ENCODE assay signal across 9 cellular contexts in genomic region chr11:74417860-74418508, GRCh38. TPM values are rescaled to one million over a fixed set of nuclear protein-coding genes. Genes with fewer than 3 reads are reported as not detected.
DNase-seq lines count a peak whose midpoint lies in the region; ATAC-seq, FAIRE-seq and TF ChIP-seq lines count a peak whose summit lies in the region.
"Had no signal": no experiment of that assay in that cellular context is flagged by ENCODE, and none has a peak within 500 bp of the region (broad histone marks: within the 10 kb centered on the region; RNA-seq: fewer than 3 reads in every experiment).

No MANE protein-coding gene starts in this region.

- H3K4me3 ChIP-seq in thoracic aorta: no peak overlapping the region
- H3K4me3 ChIP-seq in small intestine (ENCODE audit: low read depth in 1 of 2, low read length in 2 of 2): no peak overlapping the region

- no peaks in the 10 kb centered on the region for H3K9me3 Mint-ChIP-seq in activated CD4-positive, alpha-beta T cell treated with anti-CD3 and anti-CD28 coated beads for 36 hours (ENCODE audit: low read depth)
- H3K9me3 Mint-ChIP-seq in activated T-cell treated with anti-CD3 and anti-CD28 coated beads, Interleukin-2, amount 50 U/mL, for 24 hours: no peaks in the 10 kb centered on the region

- TF ChIP-seq CTCF in thoracic aorta (IDR thresholded peaks at IDR 0.05): no peak

- H3K4me1 ChIP-seq in thoracic aorta (ENCODE audit: control insufficient read depth in 1 of 2, low read depth in 2 of 2) (peaks cover 15 to 23% of the 10 kb centered on the region in 2 donors), small intestine (ENCODE audit: control insufficient read depth in 2 of 2, insufficient read depth in 1 of 2, low read depth in 1 of 2, low read length in 1 of 2) (no peaks in the 10 kb centered on the region)
- H3K4me1 ChIP-seq: BE2C had no signal

- peak; percentile 50 for ATAC-seq in activated CD4-positive, alpha-beta T cell treated with anti-CD3 and anti-CD28 coated beads for 36 hours
- ATAC-seq in thoracic aorta (ENCODE audit: insufficient number of reproducible peaks, low FRiP score, low read depth) (peak; percentile 48), GM18907 (IDR thresholded peaks at IDR 0.05; ENCODE audit: unreplicated experiment) (no peak)

- H3K27ac Mint-ChIP-seq in activated CD4-positive, alpha-beta T cell treated with anti-CD3 and anti-CD28 coated beads for 36 hours: peak overlapping the region; percentile 86
- peak overlapping the region; percentile 80 for H3K27ac Mint-ChIP-seq in activated T-cell treated with anti-CD3 and anti-CD28 coated beads, Interleukin-2, amount 50 U/mL, for 24 hours

- POLR2A ChIA-PET in activated CD4-positive, alpha-beta T cell treated with anti-CD3 and anti-CD28 coated beads for 36 hours (lab: Charles Lee): no interaction called here

- FAIRE-seq in small intestine (lab: Jason Lieb, UNC) (no peak), H54 (lab: Jason Lieb, UNC) (no peak)

- H3K9me3 ChIP-seq in thoracic aorta (no peaks in the 10 kb centered on the region), small intestine (ENCODE audit: control insufficient read depth, low read depth) (no peaks in the 10 kb centered on the region)
- H3K9me3 ChIP-seq: BE2C had no signal

- peak; percentile 21 for DNase-seq in activated CD4-positive, alpha-beta T cell treated with anti-CD3 and anti-CD28 coated beads for 36 hours
- no peak for DNase-seq in activated CD4-positive, alpha-beta T cell treated with anti-CD3 and anti-CD28 coated beads, Interleukin-2, amount 50 U/mL, for 48 hours
- peak; percentile 37 for DNase-seq in activated T-cell treated with anti-CD3 and anti-CD28 coated beads, Interleukin-2, amount 50 U/mL, for 24 hours
- DNase-seq in iris pigment epithelial cell (ENCODE audit: low read depth) (peak; percentile 32), thoracic aorta (ENCODE audit: low spot score) (no peak), small intestine (no peak), H54 (ENCODE audit: insufficient read length, low spot score) (no peak)
- DNase-seq: BE2C had no signal

- intact Hi-C loops in activated CD4-positive, alpha-beta T cell treated with anti-CD3 and anti-CD28 coated beads for 36 hours (cut with DNase I, micrococcal nuclease): loop anchor here (1.0 to 2.0 kb wide), 4 partner anchors 19 to 28 kb away; partner anchors contain the start of gene PGM2L1 (in 2 of the 2)

- CTCF ChIA-PET in activated CD4-positive, alpha-beta T cell treated with anti-CD3 and anti-CD28 coated beads for 36 hours (lab: Charles Lee): interaction anchor here (0.5 kb wide), 1 partner anchor 637 kb away, joined by 3 read pairs; no protein-coding TSS in a partner anchor

- no peak for TF ChIP-seq POLR2A in H54 (IDR thresholded peaks at IDR 0.05; ENCODE audit: low read depth, low read length)

- WGBS in small intestine, 3 donors: 88 to 96% (median 92%) methylated on average over 4 of the region's 4 CpGs

- no peaks in the 10 kb centered on the region for H3K27me3 Mint-ChIP-seq in activated CD4-positive, alpha-beta T cell treated with anti-CD3 and anti-CD28 coated beads for 36 hours
- H3K27me3 Mint-ChIP-seq in activated T-cell treated with anti-CD3 and anti-CD28 coated beads, Interleukin-2, amount 50 U/mL, for 24 hours: no peaks in the 10 kb centered on the region

- H3K36me3 ChIP-seq in thoracic aorta (no peaks in the 10 kb centered on the region), small intestine (ENCODE audit: control insufficient read depth in 2 of 2, insufficient read depth in 2 of 2, low read length in 2 of 2) (no peaks in the 10 kb centered on the region)
- H3K36me3 ChIP-seq: BE2C had no signal

- H3K4me1 Mint-ChIP-seq in activated CD4-positive, alpha-beta T cell treated with anti-CD3 and anti-CD28 coated beads for 36 hours: peaks cover 34% of the 10 kb centered on the region
- peaks cover 32% of the 10 kb centered on the region for H3K4me1 Mint-ChIP-seq in activated T-cell treated with anti-CD3 and anti-CD28 coated beads, Interleukin-2, amount 50 U/mL, for 24 hours (ENCODE audit: low read depth)

- H3K27me3 ChIP-seq in thoracic aorta (replicated peaks; ENCODE audit: insufficient read depth) (no peaks in the 10 kb centered on the region), small intestine (ENCODE audit: control insufficient read depth in 2 of 2, insufficient read depth in 2 of 2, low read length in 2 of 2) (no peaks in the 10 kb centered on the region)
- H3K27me3 ChIP-seq: BE2C had no signal

- H3K27ac ChIP-seq in thoracic aorta (peak overlapping the region; percentile 81 to 88), small intestine (ENCODE audit: low read depth in 1 of 2, low read length in 1 of 2) (no peak overlapping the region)

- H3K4me3 Mint-ChIP-seq in activated CD4-positive, alpha-beta T cell treated with anti-CD3 and anti-CD28 coated beads for 36 hours: no peak overlapping the region
- peak overlapping the region; percentile 15 for H3K4me3 Mint-ChIP-seq in activated T-cell treated with anti-CD3 and anti-CD28 coated beads, Interleukin-2, amount 50 U/mL, for 24 hours

- no peaks in the 10 kb centered on the region for H3K36me3 Mint-ChIP-seq in activated CD4-positive, alpha-beta T cell treated with anti-CD3 and anti-CD28 coated beads for 36 hours (ENCODE audit: low read depth)
- no peaks in the 10 kb centered on the region for H3K36me3 Mint-ChIP-seq in activated T-cell treated with anti-CD3 and anti-CD28 coated beads, Interleukin-2, amount 50 U/mL, for 24 hours (ENCODE audit: low read depth)

RNA-seq across cellular contexts. Expression of gene PGM2L1, which starts 19.8 kb away (rescaled TPM):
- 10 to 100 TPM in 1 of 2 experiments, 1 to 10 TPM in 1; 8.8 to 11.0 TPM for total RNA-seq in activated CD4-positive, alpha-beta T cell treated with anti-CD3 and anti-CD28 coated beads for 36 hours
- 10 to 100 TPM in 1 of 2 donors, 1 to 10 TPM in 1; 8.9 to 12.4 TPM for total RNA-seq in thoracic aorta
- polyA plus RNA-seq in small intestine: 1 to 10 TPM in 1 of 3 donors, under 1 TPM in 2; 0.45 to 3.1 (median 0.81) TPM

RNA-seq across cellular contexts. Expression of gene KCNE3, which starts 49.4 kb away (rescaled TPM):
- total RNA-seq in activated CD4-positive, alpha-beta T cell treated with anti-CD3 and anti-CD28 coated beads for 36 hours: not detected
- total RNA-seq in thoracic aorta: 1 to 10 TPM; 6.6 to 8.3 TPM
- polyA plus RNA-seq in small intestine: 10 to 100 TPM; 17.0 to 88.4 (median 30.0) TPM

Comparison
In these comparisons a context has a peak if more than half of its experiments do, and no peak if none do; other contexts are left out.
1. DNase-seq: peak in activated CD4-positive, alpha-beta T cell treated with anti-CD3 and anti-CD28 coated beads for 36 hours (single experiment), activated T-cell treated with anti-CD3 and anti-CD28 coated beads, Interleukin-2, amount 50 U/mL, for 24 hours (single experiment) and iris pigment epithelial cell (single experiment); none in activated CD4-positive, alpha-beta T cell treated with anti-CD3 and anti-CD28 coated beads, Interleukin-2, amount 50 U/mL, for 48 hours (0 of 2), thoracic aorta (single experiment), small intestine (single experiment) and H54 (single experiment).
2. H3K27ac ChIP-seq: peak in thoracic aorta (2 of 2); none in small intestine (0 of 2).
3. RNA of gene KCNE3, which starts 49.4 kb away (total RNA-seq): 6.6 to 8.3 TPM in thoracic aorta; not detected in activated CD4-positive, alpha-beta T cell treated with anti-CD3 and anti-CD28 coated beads for 36 hours; every median in the first group is over 4 times any median in the second.